17 cellular contexts compared by ENCODE assay signal in the genomic region with DNA sequence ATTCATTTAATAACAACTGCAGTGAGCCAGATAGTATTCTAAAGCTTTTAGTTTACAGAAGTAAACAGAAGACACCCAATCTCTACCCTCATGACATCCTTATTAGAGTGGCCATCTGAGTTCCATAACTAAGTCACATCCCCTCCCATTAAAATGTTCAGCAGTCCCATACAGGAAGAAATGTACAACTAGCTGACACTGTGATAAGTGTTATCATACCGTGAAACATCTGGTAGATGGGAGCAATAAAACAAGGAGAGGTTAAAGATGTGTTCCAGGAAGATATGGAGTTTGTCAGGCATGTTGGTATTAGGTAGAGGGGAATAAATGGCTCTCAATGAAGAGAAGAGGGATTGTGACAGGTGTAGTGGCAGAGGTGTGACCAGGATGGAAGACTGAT.
DNase-seq lines count a peak whose midpoint lies in the region; ATAC-seq and TF ChIP-seq lines count a peak whose summit lies in the region.
"Had no signal": no experiment of that assay in that cellular context is flagged by ENCODE, and none has a peak within 500 bp of the region (broad histone marks: within the 10 kb centered on the region; RNA-seq: fewer than 3 reads in every experiment).

No MANE protein-coding gene starts in this region.

- intact Hi-C loops in sigmoid colon (cut with DNase I) = loop anchor here (5.0 to 10.0 kb wide), 2 partner anchors 146 to 167 kb away; no protein-coding TSS in a partner anchor
- intact Hi-C loops in esophagus squamous epithelium (cut with DNase I) = loop anchor here (10.0 kb wide), 1 partner anchor 84 kb away; no protein-coding TSS in a partner anchor

- H3K9me3 Mint-ChIP-seq in stimulated activated naive CD8-positive, alpha-beta T cell treated with anti-CD3 and anti-CD28 coated beads, Interleukin-15, amount 100 ng/mL, for 72 hours = no peaks in the 10 kb centered on the region
- H3K9me3 Mint-ChIP-seq: GM23338 had no signal

- H3K27me3 ChIP-seq in adipocyte (replicated peaks; ENCODE audit: control insufficient read depth, insufficient read depth, low read length) (no peaks in the 10 kb centered on the region), sigmoid colon (no peaks in the 10 kb centered on the region), gastroesophageal sphincter (no peaks in the 10 kb centered on the region), esophagus squamous epithelium (no peaks in the 10 kb centered on the region)
- H3K27me3 ChIP-seq: SJSA1 had no signal

- no peaks in the 10 kb centered on the region for H3K4me1 Mint-ChIP-seq in stimulated activated naive CD8-positive, alpha-beta T cell treated with anti-CD3 and anti-CD28 coated beads, Interleukin-15, amount 100 ng/mL, for 72 hours
- H3K4me1 Mint-ChIP-seq: GM23338 had no signal

- H3K36me3 ChIP-seq in adipocyte (ENCODE audit: control insufficient read depth, insufficient read depth, low read length, severe bottlenecking) = no peaks in the 10 kb centered on the region
- H3K36me3 ChIP-seq in sigmoid colon = no peaks in the 10 kb centered on the region
- no peaks in the 10 kb centered on the region for H3K36me3 ChIP-seq in gastroesophageal sphincter
- H3K36me3 ChIP-seq in esophagus squamous epithelium = no peaks in the 10 kb centered on the region
- H3K36me3 ChIP-seq: SJSA1 had no signal

- peak overlapping the region; percentile 76 for H3K9ac ChIP-seq in adipocyte (ENCODE audit: low read length)

- no peak overlapping the region for H3K27ac Mint-ChIP-seq in stimulated activated naive CD8-positive, alpha-beta T cell treated with anti-CD3 and anti-CD28 coated beads, Interleukin-15, amount 100 ng/mL, for 72 hours
- H3K27ac Mint-ChIP-seq: GM23338 had no signal

- H3K27ac ChIP-seq in sigmoid colon (peak overlapping the region in 3 of 4 donors; percentile 25 to 54 (median 51)), gastroesophageal sphincter (peak overlapping the region in 2 of 4 donors; percentile 3 to 45), esophagus squamous epithelium (no peak overlapping the region)
- H3K27ac ChIP-seq: C4-2B, RWPE1, SJSA1 had no signal

- H3K4me3 ChIP-seq in adipocyte (ENCODE audit: low read length) = no peak overlapping the region
- no peak overlapping the region for H3K4me3 ChIP-seq in sigmoid colon
- H3K4me3 ChIP-seq in gastroesophageal sphincter = no peak overlapping the region
- H3K4me3 ChIP-seq in esophagus squamous epithelium = no peak overlapping the region
- H3K4me3 ChIP-seq: GM23338, SJSA1 had no signal

- no peak for TF ChIP-seq POLR2A in sigmoid colon (IDR thresholded peaks at IDR 0.05)
- TF ChIP-seq POLR2A in gastroesophageal sphincter (IDR thresholded peaks at IDR 0.05) = no peak
- no peak for TF ChIP-seq POLR2A in esophagus squamous epithelium (IDR thresholded peaks at IDR 0.05)

- 22 to 67% methylated on average over 1 of the region's 1 CpG for WGBS in sigmoid colon, 2 donors
- 67 to 93% methylated on average over 1 of the region's 1 CpG for WGBS in gastroesophageal sphincter (ENCODE audit: low coverage in 1 of 2), 2 donors
- WGBS in esophagus squamous epithelium, 2 donors = 92 to 94% methylated on average over 1 of the region's 1 CpG

- peaks cover 15% of the 10 kb centered on the region for H3K27me3 Mint-ChIP-seq in stimulated activated naive CD8-positive, alpha-beta T cell treated with anti-CD3 and anti-CD28 coated beads, Interleukin-15, amount 100 ng/mL, for 72 hours

- TF ChIP-seq EP300 in sigmoid colon (IDR thresholded peaks at IDR 0.05) (no peak), gastroesophageal sphincter (IDR thresholded peaks at IDR 0.05) (no peak)

- H3K4me1 ChIP-seq in adipocyte (ENCODE audit: control insufficient read depth, insufficient read depth, low read length) (peaks cover 62% of the 10 kb centered on the region), sigmoid colon (peaks cover 0 to 39% (median 19%) of the 10 kb centered on the region in 4 donors), gastroesophageal sphincter (peaks cover 0 to 25% (median 6%) of the 10 kb centered on the region in 3 donors), esophagus squamous epithelium (peaks cover 0 to 37% (median 14%) of the 10 kb centered on the region in 3 donors)

- H3K4me3 Mint-ChIP-seq in stimulated activated naive CD8-positive, alpha-beta T cell treated with anti-CD3 and anti-CD28 coated beads, Interleukin-15, amount 100 ng/mL, for 72 hours = no peak overlapping the region
- H3K4me3 Mint-ChIP-seq: GM23338 had no signal

- TF ChIP-seq CTCF in sigmoid colon (IDR thresholded peaks at IDR 0.05) (no peak), gastroesophageal sphincter (IDR thresholded peaks at IDR 0.05) (no peak), esophagus squamous epithelium (IDR thresholded peaks at IDR 0.05) (no peak)

- no peak for DNase-seq in stimulated activated naive CD8-positive, alpha-beta T cell treated with anti-CD3 and anti-CD28 coated beads, Interleukin-15, amount 100 ng/mL, for 72 hours
- DNase-seq in stimulated activated naive CD8-positive, alpha-beta T cell treated with anti-CD3 and anti-CD28 coated beads, Interleukin-15, Interleukin-2, amounts not matched to agents 100 U/mL and 50 U/mL, for 24 hours = no peak
- no peak for DNase-seq in adipocyte (ENCODE audit: low read depth)
- DNase-seq in sigmoid colon = no peak
- DNase-seq in esophagus squamous epithelium (lab: John Stamatoyannopoulos, UW) = no peak
- DNase-seq: AML-193, NCI-H1105 treated with DMSO at 0.1 percent for 48 hours, NCI-H1694 treated with DMSO at 0.1 percent for 48 hours, NCI-H2107, NCI-H510A treated with DMSO at 0.1 percent for 48 hours, NCI-H774 had no signal

- H3K9me3 ChIP-seq in adipocyte (ENCODE audit: control insufficient read depth, low read length) = no peaks in the 10 kb centered on the region
- no peaks in the 10 kb centered on the region for H3K9me3 ChIP-seq in sigmoid colon
- no peaks in the 10 kb centered on the region for H3K9me3 ChIP-seq in gastroesophageal sphincter
- no peaks in the 10 kb centered on the region for H3K9me3 ChIP-seq in esophagus squamous epithelium

- peak; percentile 9 for ATAC-seq in stimulated activated naive CD8-positive, alpha-beta T cell treated with anti-CD3 and anti-CD28 coated beads, Interleukin-15, amount 100 ng/mL, for 72 hours
- no peak for ATAC-seq in stimulated activated naive CD8-positive, alpha-beta T cell treated with anti-CD3 and anti-CD28 coated beads, Interleukin-15, Interleukin-2, amounts not matched to agents 100 U/mL and 50 U/mL, for 24 hours
- no peak for ATAC-seq in GM18868 (IDR thresholded peaks at IDR 0.05; ENCODE audit: unreplicated experiment)
- ATAC-seq in gastroesophageal sphincter = no peak
- ATAC-seq: GM23338 had no signal

Comparison
In these comparisons a context has a peak if more than half of its experiments do, and no peak if none do; other contexts are left out.
1. H3K27ac ChIP-seq: peak in sigmoid colon (3 of 4); none in esophagus squamous epithelium (0 of 4).